8 cellular contexts compared by ENCODE assay signal in the genomic region with DNA sequence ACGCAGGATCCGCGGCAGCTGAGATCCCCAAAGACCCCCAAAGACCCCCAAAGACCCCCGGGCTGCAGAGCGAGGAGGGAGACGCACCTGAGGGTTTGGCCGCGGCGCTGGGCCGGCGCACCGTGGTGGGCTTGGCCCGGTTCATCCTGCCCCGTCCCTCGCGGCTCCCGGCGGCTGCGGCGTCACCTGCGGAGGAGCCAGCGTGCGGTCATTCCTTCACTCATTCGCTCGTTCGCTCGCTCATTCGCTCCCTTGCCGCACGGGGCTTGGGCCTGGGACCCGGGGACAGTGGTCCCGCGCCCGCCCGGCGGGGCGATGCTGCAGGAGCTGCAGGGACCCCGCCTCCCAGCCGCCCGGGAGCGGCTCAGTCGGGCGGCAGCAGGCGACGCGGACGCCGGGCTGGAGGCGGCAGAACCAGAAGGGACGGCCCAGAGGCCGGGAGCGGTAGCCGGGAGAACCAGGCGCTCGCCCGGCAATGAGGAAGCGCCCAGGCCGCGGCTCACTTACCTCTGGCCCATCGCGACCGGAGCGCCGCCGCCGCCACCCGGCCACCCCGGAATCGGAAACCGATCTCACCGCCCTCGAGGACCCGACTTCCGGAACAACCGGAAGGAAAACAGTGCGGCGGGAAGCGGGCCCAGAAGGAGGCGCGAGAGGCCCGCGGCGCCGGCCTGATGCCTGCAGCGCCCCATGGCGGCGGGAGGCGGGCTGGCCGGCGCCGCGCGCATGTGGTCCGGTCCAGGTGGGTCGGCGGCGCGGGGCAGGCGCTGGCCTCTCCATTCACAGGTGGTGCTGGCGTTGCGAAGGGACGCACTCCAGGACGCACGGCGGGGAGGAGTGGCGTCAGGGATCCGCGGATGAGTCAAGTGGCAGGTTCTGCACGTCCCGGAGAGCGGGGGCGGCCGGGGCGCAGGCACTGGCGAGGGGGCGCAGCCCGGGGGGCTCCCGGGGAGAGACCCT. TPM values are rescaled to one million over a fixed set of nuclear protein-coding genes. Genes with fewer than 3 reads are reported as not detected.
DNase-seq lines count a peak whose midpoint lies in the region; ATAC-seq, FAIRE-seq and TF ChIP-seq lines count a peak whose summit lies in the region.

A gene with protein sequence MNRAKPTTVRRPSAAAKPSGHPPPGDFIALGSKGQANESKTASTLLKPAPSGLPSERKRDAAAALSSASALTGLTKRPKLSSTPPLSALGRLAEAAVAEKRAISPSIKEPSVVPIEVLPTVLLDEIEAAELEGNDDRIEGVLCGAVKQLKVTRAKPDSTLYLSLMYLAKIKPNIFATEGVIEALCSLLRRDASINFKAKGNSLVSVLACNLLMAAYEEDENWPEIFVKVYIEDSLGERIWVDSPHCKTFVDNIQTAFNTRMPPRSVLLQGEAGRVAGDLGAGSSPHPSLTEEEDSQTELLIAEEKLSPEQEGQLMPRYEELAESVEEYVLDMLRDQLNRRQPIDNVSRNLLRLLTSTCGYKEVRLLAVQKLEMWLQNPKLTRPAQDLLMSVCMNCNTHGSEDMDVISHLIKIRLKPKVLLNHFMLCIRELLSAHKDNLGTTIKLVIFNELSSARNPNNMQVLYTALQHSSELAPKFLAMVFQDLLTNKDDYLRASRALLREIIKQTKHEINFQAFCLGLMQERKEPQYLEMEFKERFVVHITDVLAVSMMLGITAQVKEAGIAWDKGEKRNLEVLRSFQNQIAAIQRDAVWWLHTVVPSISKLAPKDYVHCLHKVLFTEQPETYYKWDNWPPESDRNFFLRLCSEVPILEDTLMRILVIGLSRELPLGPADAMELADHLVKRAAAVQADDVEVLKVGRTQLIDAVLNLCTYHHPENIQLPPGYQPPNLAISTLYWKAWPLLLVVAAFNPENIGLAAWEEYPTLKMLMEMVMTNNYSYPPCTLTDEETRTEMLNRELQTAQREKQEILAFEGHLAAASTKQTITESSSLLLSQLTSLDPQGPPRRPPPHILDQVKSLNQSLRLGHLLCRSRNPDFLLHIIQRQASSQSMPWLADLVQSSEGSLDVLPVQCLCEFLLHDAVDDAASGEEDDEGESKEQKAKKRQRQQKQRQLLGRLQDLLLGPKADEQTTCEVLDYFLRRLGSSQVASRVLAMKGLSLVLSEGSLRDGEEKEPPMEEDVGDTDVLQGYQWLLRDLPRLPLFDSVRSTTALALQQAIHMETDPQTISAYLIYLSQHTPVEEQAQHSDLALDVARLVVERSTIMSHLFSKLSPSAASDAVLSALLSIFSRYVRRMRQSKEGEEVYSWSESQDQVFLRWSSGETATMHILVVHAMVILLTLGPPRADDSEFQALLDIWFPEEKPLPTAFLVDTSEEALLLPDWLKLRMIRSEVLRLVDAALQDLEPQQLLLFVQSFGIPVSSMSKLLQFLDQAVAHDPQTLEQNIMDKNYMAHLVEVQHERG (N-terminal part only) (minus strand): TSS at position 574 of the 960 bp plus-strand sequence. CDS start 429 bp downstream, at position 145.

- H3K36me3 ChIP-seq in bronchial epithelial cell (ENCODE audit: control insufficient read depth, insufficient read depth, low read length) (peaks cover 17% of the 10 kb centered on the region), spleen (peaks cover 0 to 40% (median 35%) of the 10 kb centered on the region in 6 donors)

- no peaks in the 10 kb centered on the region for H3K27me3 ChIP-seq in bronchial epithelial cell (ENCODE audit: control insufficient read depth, insufficient read depth, low read length)
- H3K27me3 ChIP-seq in spleen (replicated peaks in 1 of 7): peaks cover 0 to 5% (median 0%) of the 10 kb centered on the region in 7 donors

- H3K4me3 ChIP-seq in WI38 (ENCODE audit: low read depth, low read length): peak within 1 kb of the TSS; percentile 95
- peak within 1 kb of the TSS; percentile 97 for H3K4me3 ChIP-seq in bronchial epithelial cell (ENCODE audit: low read depth, low read length)
- H3K4me3 ChIP-seq in spleen: peak within 1 kb of the TSS; percentile 98 to 100 (median 100)

- H3K27ac ChIP-seq in spleen: peak within 1 kb of the TSS in 7 of 8 donors; percentile 65 to 88 (median 75)

- in situ Hi-C loops in ACHN (cut with HindIII; ENCODE audit: low pct_ligation_motif_present, low pct_unique_long_range_greater_than_20kb, low sequenced_read_pairs): no loop called here

- ATAC-seq in GM18867 (IDR thresholded peaks at IDR 0.05; ENCODE audit: unreplicated experiment): peak; percentile 91
- peak; percentile 72 for ATAC-seq in HG03103 (IDR thresholded peaks at IDR 0.05; ENCODE audit: low read depth, unreplicated experiment)

- DNase-seq in ACHN (peak; percentile 97), NCI-H2196 (lab: John Stamatoyannopoulos, UW; ENCODE audit: unreplicated experiment) (peak; percentile 97), bronchial epithelial cell (ENCODE audit: low read depth) (peak; percentile 85), inferior parietal cortex (ENCODE audit: extremely low spot score) (peak; percentile 96), spleen (peak; percentile 98)

- WGBS in spleen, 5 donors: 1 to 2% (median 1%) methylated on average over 31 to 118 of the region's 118 CpGs

- peak in 1 of 3 donors; percentile 5 for TF ChIP-seq POLR2A in spleen (IDR thresholded peaks at IDR 0.05)

- intact Hi-C loops in spleen (cut with DNase I; ENCODE audit: low total_unique reads): no loop called here

- TF ChIP-seq CTCF in WI38 (IDR thresholded peaks at IDR 0.05; ENCODE audit: low read depth, low read length) (peak; percentile 55; the same call in 1 of the 2 replicates), bronchial epithelial cell (IDR thresholded peaks at IDR 0.05; ENCODE audit: insufficient read depth, low read length, severe bottlenecking) (peak; percentile 82), spleen (IDR thresholded peaks at IDR 0.05 in 8 of 11, conservative IDR thresholded peaks at IDR 0.05 in 3 of 11) (peak; percentile 50 to 98 (median 95))

- peaks cover 16 to 66% (median 52%) of the 10 kb centered on the region in 6 donors for H3K4me1 ChIP-seq in spleen

- no peaks in the 10 kb centered on the region for H3K9me3 ChIP-seq in spleen

- FAIRE-seq in bronchial epithelial cell (lab: Jason Lieb, UNC): no peak

RNA-seq across cellular contexts. Expression of the gene that starts here (rescaled TPM):
- total RNA-seq in bronchial epithelial cell: 18.7 and 21.6 TPM in 2 replicates
- 10 to 100 TPM; 47.3 to 95.7 (median 79.0) TPM for total RNA-seq in spleen
- 100 to 1,000 TPM in 1 of 3 donors, 10 to 100 TPM in 2; 51.4 to 126 (median 80.3) TPM for polyA plus RNA-seq in spleen

Comparison
In these comparisons a context has a peak if more than half of its experiments do, and no peak if none do; other contexts are left out.
1. Peak in every context shown above with its lines: DNase-seq, ATAC-seq, H3K4me3 ChIP-seq and H3K27ac ChIP-seq.